8 cellular contexts compared by ENCODE assay signal in genomic region chr20:51400051-51400926, GRCh38.
DNase-seq lines count a peak whose midpoint lies in the region; ATAC-seq and TF ChIP-seq lines count a peak whose summit lies in the region.

No MANE protein-coding gene starts in this region.

- H3K27ac Mint-ChIP-seq in activated naive CD8-positive, alpha-beta T cell treated with anti-CD3 and anti-CD28 coated beads, Interleukin-2, amount 50 U/mL, for 24 hours: peak overlapping the region; percentile 96

- H3K27me3 Mint-ChIP-seq in activated naive CD8-positive, alpha-beta T cell treated with anti-CD3 and anti-CD28 coated beads, Interleukin-2, amount 50 U/mL, for 24 hours: no peaks in the 10 kb centered on the region

- no peaks in the 10 kb centered on the region for H3K4me1 ChIP-seq in RWPE2 (ENCODE audit: insufficient read depth, poor library complexity, severe bottlenecking)

- no peaks in the 10 kb centered on the region for H3K9me3 Mint-ChIP-seq in activated naive CD8-positive, alpha-beta T cell treated with anti-CD3 and anti-CD28 coated beads, Interleukin-2, amount 50 U/mL, for 24 hours

- ATAC-seq in GM18502 (IDR thresholded peaks at IDR 0.05; ENCODE audit: poor library complexity, unreplicated experiment): peak; percentile 75
- ATAC-seq in HG02678 (IDR thresholded peaks at IDR 0.05; ENCODE audit: unreplicated experiment): peak; percentile 73
- peak; percentile 7; the same call in 1 of the 3 replicates for ATAC-seq in RWPE2 (ENCODE audit: low read depth)
- peak; percentile 60 for ATAC-seq in activated naive CD8-positive, alpha-beta T cell treated with anti-CD3 and anti-CD28 coated beads, Interleukin-2, amount 50 U/mL, for 24 hours

- peak overlapping the region; percentile 62 for H3K4me3 Mint-ChIP-seq in activated naive CD8-positive, alpha-beta T cell treated with anti-CD3 and anti-CD28 coated beads, Interleukin-2, amount 50 U/mL, for 24 hours

- H3K9me3 ChIP-seq in RWPE2 (ENCODE audit: severe bottlenecking): no peaks in the 10 kb centered on the region

- H3K36me3 Mint-ChIP-seq in activated naive CD8-positive, alpha-beta T cell treated with anti-CD3 and anti-CD28 coated beads, Interleukin-2, amount 50 U/mL, for 24 hours (ENCODE audit: low read depth): peaks cover 74% of the 10 kb centered on the region

- H3K4me1 Mint-ChIP-seq in activated naive CD8-positive, alpha-beta T cell treated with anti-CD3 and anti-CD28 coated beads, Interleukin-2, amount 50 U/mL, for 24 hours: peaks cover 74% of the 10 kb centered on the region

- no peaks in the 10 kb centered on the region for H3K27me3 ChIP-seq in RWPE2 (ENCODE audit: insufficient read depth, poor library complexity, severe bottlenecking)

- TF ChIP-seq CTCF in RWPE2 (IDR thresholded peaks at IDR 0.05; ENCODE audit: poor library complexity, severe bottlenecking): no peak

- DNase-seq in RWPE2 (ENCODE audit: low spot score) (no peak), NCI-H1930 (lab: John Stamatoyannopoulos, UW) (no peak), NCI-H146 (lab: John Stamatoyannopoulos, UW) (no peak), cortex of kidney (lab: John Stamatoyannopoulos, UW) (no peak)
- peak; percentile 63 for DNase-seq in activated naive CD8-positive, alpha-beta T cell treated with anti-CD3 and anti-CD28 coated beads, Interleukin-2, amount 50 U/mL, for 24 hours
- peak; percentile 52 for DNase-seq in stimulated activated CD8-positive, alpha-beta memory T cell treated with anti-CD3 and anti-CD28 coated beads, Interleukin-12 subunit alpha, Interleukin-12 subunit beta, amount 100 ng/mL, for 4 hours (ENCODE audit: low read depth)

- H3K4me3 ChIP-seq in RWPE2 (ENCODE audit: severe bottlenecking): no peak overlapping the region

- H3K27ac ChIP-seq in RWPE2 (ENCODE audit: poor library complexity, severe bottlenecking): no peak overlapping the region

- no peaks in the 10 kb centered on the region for H3K36me3 ChIP-seq in RWPE2 (ENCODE audit: low read depth)

Comparison
In these comparisons a context has a peak if more than half of its experiments do, and no peak if none do; other contexts are left out.
1. ATAC-seq: peak in every context shown above with its lines; median percentile 75 in GM18502; 73 in HG02678; 60 in activated naive CD8-positive, alpha-beta T cell treated with anti-CD3 and anti-CD28 coated beads, Interleukin-2, amount 50 U/mL, for 24 hours; 7 in RWPE2.
2. DNase-seq: peak in activated naive CD8-positive, alpha-beta T cell treated with anti-CD3 and anti-CD28 coated beads, Interleukin-2, amount 50 U/mL, for 24 hours (single experiment) and stimulated activated CD8-positive, alpha-beta memory T cell treated with anti-CD3 and anti-CD28 coated beads, Interleukin-12 subunit alpha, Interleukin-12 subunit beta, amount 100 ng/mL, for 4 hours (single experiment); none in RWPE2 (single experiment), NCI-H1930 (0 of 2), NCI-H146 (single experiment) and cortex of kidney (single experiment).